7 cellular contexts compared by ENCODE assay signal in the genomic region with DNA sequence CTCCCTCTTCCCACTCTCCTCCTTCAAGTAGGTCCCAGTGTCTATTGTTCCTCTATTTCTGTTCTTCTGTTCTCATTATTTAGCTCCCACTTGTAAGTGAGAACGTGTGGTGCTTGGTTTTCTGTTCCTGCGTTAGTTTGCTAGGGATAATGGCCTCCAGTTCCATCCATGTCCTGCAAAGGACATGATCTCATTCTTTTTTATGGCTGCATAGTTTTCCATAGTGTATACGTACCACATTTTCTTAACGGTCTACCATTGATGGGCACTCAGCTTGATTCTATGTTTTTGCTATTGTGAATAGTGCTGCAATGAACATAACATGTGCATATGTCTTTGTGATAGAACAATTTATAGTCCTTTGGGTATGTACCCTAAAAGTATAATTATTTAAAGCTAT.
"Had no signal": no experiment of that assay in that cellular context is flagged by ENCODE, and none has a peak within 500 bp of the region (broad histone marks: within the 10 kb centered on the region; RNA-seq: fewer than 3 reads in every experiment).

No MANE protein-coding gene starts in this region.

- FAIRE-seq: HepG2 had no signal

- H2AFZ ChIP-seq: GM23338 had no signal

- DNase-seq: H7, KBM-7 had no signal

- H3K4me2 ChIP-seq: GM23338, KMS-11 had no signal

- H3K9me3 ChIP-seq: HAP-1 had no signal

- H3K27ac ChIP-seq: KMS-11 had no signal

- H3K4me3 ChIP-seq: GM23338, HAP-1 had no signal

- ATAC-seq: GM23338, HCT116, HepG2 had no signal

- H3K36me3 ChIP-seq: HAP-1 had no signal

- H3K9ac ChIP-seq: KMS-11 had no signal
